14 cellular contexts compared by ENCODE assay signal in the genomic region with DNA sequence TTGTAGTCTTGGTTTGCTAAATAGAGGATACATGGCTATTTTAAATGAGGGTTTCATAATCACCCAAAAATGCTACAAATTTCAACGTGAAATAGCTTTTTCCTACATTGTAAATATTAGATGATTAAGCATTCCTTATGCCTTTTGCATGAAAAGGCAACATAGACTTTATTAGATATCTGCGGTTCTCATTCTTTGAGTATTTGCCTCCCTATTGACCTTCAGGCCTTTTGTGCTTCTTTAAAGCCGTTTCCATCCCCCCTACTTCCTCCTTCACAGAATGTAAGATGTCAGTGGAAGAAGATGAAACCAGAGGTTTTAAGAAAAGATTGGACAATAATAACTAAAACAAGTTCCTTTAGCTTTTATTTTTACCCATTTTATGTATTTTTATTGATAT.
DNase-seq lines count a peak whose midpoint lies in the region; ATAC-seq and TF ChIP-seq lines count a peak whose summit lies in the region.
"Had no signal": no experiment of that assay in that cellular context is flagged by ENCODE, and none has a peak within 500 bp of the region (broad histone marks: within the 10 kb centered on the region; RNA-seq: fewer than 3 reads in every experiment).

No MANE protein-coding gene starts in this region.

- peak overlapping the region; percentile 84 for H3K27ac ChIP-seq in CD8-positive, alpha-beta T cell (ENCODE audit: low read depth, low read length)
- H3K27ac ChIP-seq: parathyroid adenoma, testis had no signal

- H3K27me3 Mint-ChIP-seq in CD8-positive, alpha-beta T cell (ENCODE audit: low read depth) = no peaks in the 10 kb centered on the region
- H3K27me3 Mint-ChIP-seq in HFFc6 (ENCODE audit: insufficient read depth) = no peaks in the 10 kb centered on the region
- no peaks in the 10 kb centered on the region for H3K27me3 Mint-ChIP-seq in activated T-helper 1 cell treated with anti-CD3 and anti-CD28 coated beads, Interleukin-12 subunit alpha, Interleukin-12 subunit beta, Interleukin-2, Interleukin-4 antibody, amounts not matched to agents 30 ng/mL and 10 ng/mL and 1 ng/mL, durations not matched to agents 14 hours and 24 hours and 36 hours (ENCODE audit: insufficient read depth)
- H3K27me3 Mint-ChIP-seq in memory B cell = no peaks in the 10 kb centered on the region

- H3K9me3 ChIP-seq in CD8-positive, alpha-beta T cell (ENCODE audit: low read length) = no peaks in the 10 kb centered on the region
- H3K9me3 ChIP-seq: testis had no signal

- no peaks in the 10 kb centered on the region for H3K36me3 ChIP-seq in CD8-positive, alpha-beta T cell (ENCODE audit: insufficient read depth, low read length)

- H3K9me3 Mint-ChIP-seq in CD8-positive, alpha-beta T cell = peaks cover 11% of the 10 kb centered on the region
- H3K9me3 Mint-ChIP-seq in HFFc6 (no peaks in the 10 kb centered on the region), memory B cell (no peaks in the 10 kb centered on the region)
- peaks cover 16% of the 10 kb centered on the region for H3K9me3 Mint-ChIP-seq in activated T-helper 1 cell treated with anti-CD3 and anti-CD28 coated beads, Interleukin-12 subunit alpha, Interleukin-12 subunit beta, Interleukin-2, Interleukin-4 antibody, amounts not matched to agents 30 ng/mL and 10 ng/mL and 1 ng/mL, durations not matched to agents 14 hours and 24 hours and 36 hours

- H3K27ac Mint-ChIP-seq in CD8-positive, alpha-beta T cell = peak overlapping the region; percentile 99
- peak overlapping the region; percentile 43 for H3K27ac Mint-ChIP-seq in HFFc6
- H3K27ac Mint-ChIP-seq in activated T-helper 1 cell treated with anti-CD3 and anti-CD28 coated beads, Interleukin-12 subunit alpha, Interleukin-12 subunit beta, Interleukin-2, Interleukin-4 antibody, amounts not matched to agents 30 ng/mL and 10 ng/mL and 1 ng/mL, durations not matched to agents 14 hours and 24 hours and 36 hours = peak overlapping the region; percentile 95
- peak overlapping the region; percentile 89 for H3K27ac Mint-ChIP-seq in memory B cell
- H3K27ac Mint-ChIP-seq: brain had no signal

- intact Hi-C loops in CD8-positive, alpha-beta T cell (cut with DNase I, micrococcal nuclease) = loop anchor here (2.0 to 5.0 kb wide), 3 partner anchors 18 to 333 kb away; partner anchors contain the start of gene ITGA4 (in 1 of the 2)
- intact Hi-C loops in activated T-helper 1 cell treated with anti-CD3 and anti-CD28 coated beads, Interleukin-12 subunit alpha, Interleukin-12 subunit beta, Interleukin-2, Interleukin-4 antibody, amounts not matched to agents 30 ng/mL and 10 ng/mL and 1 ng/mL, durations not matched to agents 14 hours and 24 hours and 36 hours (cut with micrococcal nuclease) = loop anchor here (5.0 kb wide), 3 partner anchors 98 to 1507 kb away; no protein-coding TSS in a partner anchor

- peaks cover 32% of the 10 kb centered on the region for H3K36me3 Mint-ChIP-seq in CD8-positive, alpha-beta T cell
- H3K36me3 Mint-ChIP-seq in HFFc6 (ENCODE audit: low read depth) (no peaks in the 10 kb centered on the region), memory B cell (no peaks in the 10 kb centered on the region)
- peaks cover 18% of the 10 kb centered on the region for H3K36me3 Mint-ChIP-seq in activated T-helper 1 cell treated with anti-CD3 and anti-CD28 coated beads, Interleukin-12 subunit alpha, Interleukin-12 subunit beta, Interleukin-2, Interleukin-4 antibody, amounts not matched to agents 30 ng/mL and 10 ng/mL and 1 ng/mL, durations not matched to agents 14 hours and 24 hours and 36 hours (ENCODE audit: low read depth)
- H3K36me3 Mint-ChIP-seq: brain had no signal

- H3K4me1 Mint-ChIP-seq in CD8-positive, alpha-beta T cell (ENCODE audit: low read depth) = peaks cover 76% of the 10 kb centered on the region
- H3K4me1 Mint-ChIP-seq in HFFc6 (ENCODE audit: low read depth) (peaks cover 27% of the 10 kb centered on the region), memory B cell (peaks cover 6% of the 10 kb centered on the region)
- H3K4me1 Mint-ChIP-seq in activated T-helper 1 cell treated with anti-CD3 and anti-CD28 coated beads, Interleukin-12 subunit alpha, Interleukin-12 subunit beta, Interleukin-2, Interleukin-4 antibody, amounts not matched to agents 30 ng/mL and 10 ng/mL and 1 ng/mL, durations not matched to agents 14 hours and 24 hours and 36 hours (ENCODE audit: low read depth) = peaks cover 71% of the 10 kb centered on the region
- H3K4me1 Mint-ChIP-seq: brain had no signal

- ATAC-seq in CD8-positive, alpha-beta T cell = no peak
- no peak for ATAC-seq in memory B cell (ENCODE audit: low read depth)
- ATAC-seq in HG02981 (IDR thresholded peaks at IDR 0.05; ENCODE audit: unreplicated experiment) = no peak
- ATAC-seq: Panc1 had no signal

- no peaks in the 10 kb centered on the region for H3K27me3 ChIP-seq in CD8-positive, alpha-beta T cell (ENCODE audit: insufficient read depth, low read length)
- H3K27me3 ChIP-seq: testis had no signal

- H3K4me3 Mint-ChIP-seq in CD8-positive, alpha-beta T cell = peak overlapping the region; percentile 81
- H3K4me3 Mint-ChIP-seq in HFFc6 = no peak overlapping the region
- H3K4me3 Mint-ChIP-seq in activated T-helper 1 cell treated with anti-CD3 and anti-CD28 coated beads, Interleukin-12 subunit alpha, Interleukin-12 subunit beta, Interleukin-2, Interleukin-4 antibody, amounts not matched to agents 30 ng/mL and 10 ng/mL and 1 ng/mL, durations not matched to agents 14 hours and 24 hours and 36 hours = peak overlapping the region; percentile 78
- H3K4me3 Mint-ChIP-seq in memory B cell = no peak overlapping the region
- H3K4me3 Mint-ChIP-seq: brain had no signal

- no peak for DNase-seq in CD8-positive, alpha-beta T cell
- DNase-seq in HFFc6 (no peak), memory B cell (ENCODE audit: low spot score in 2 of 2) (no peak), iPS-NIHi7 (ENCODE audit: extremely low spot score) (no peak), NAMALWA (ENCODE audit: low spot score) (no peak), NCI-H1417 treated with DMSO at 0.1 percent for 48 hours (lab: John Stamatoyannopoulos, UW) (no peak)
- DNase-seq in activated T-helper 1 cell treated with anti-CD3 and anti-CD28 coated beads, Interleukin-12 subunit alpha, Interleukin-12 subunit beta, Interleukin-2, Interleukin-4 antibody, amounts not matched to agents 30 ng/mL and 10 ng/mL and 1 ng/mL, durations not matched to agents 14 hours and 24 hours and 36 hours (ENCODE audit: low spot score) = no peak
- DNase-seq: activated CD4-positive, CD25-positive, alpha-beta regulatory T cell treated with anti-CD3 and anti-CD28 coated beads, Interleukin-2, amount 50 U/mL, for 72 hours; NCI-H2029 treated with DMSO at 0.1 percent for 48 hours; testis had no signal

- H3K4me3 ChIP-seq in CD8-positive, alpha-beta T cell (ENCODE audit: low read depth, low read length) = peak overlapping the region; percentile 42
- H3K4me3 ChIP-seq: testis had no signal

- peaks cover 68% of the 10 kb centered on the region for H3K4me1 ChIP-seq in CD8-positive, alpha-beta T cell (ENCODE audit: insufficient read depth, low read length)
- H3K4me1 ChIP-seq: parathyroid adenoma, testis had no signal

- POLR2A ChIA-PET in CD8-positive, alpha-beta T cell (lab: Charles Lee) = interaction anchor here (0.7 to 5.7 kb wide), 7 partner anchors 13 to 343 kb away, joined by 3 to 37 read pairs (median 3); partner anchors contain the start of gene ITGA4

- CTCF ChIA-PET in CD8-positive, alpha-beta T cell (lab: Charles Lee) = interaction anchor here (0.7 to 2.6 kb wide), 9 partner anchors 9 to 342 kb away, joined by 3 to 9 read pairs (median 6); partner anchors contain the start of gene ITGA4

- TF ChIP-seq CTCF in CD8-positive, alpha-beta T cell (IDR thresholded peaks at IDR 0.05) = no peak
- TF ChIP-seq CTCF in HFFc6 (IDR thresholded peaks at IDR 0.05) = no peak

Comparison
In these comparisons a context has a peak if more than half of its experiments do, and no peak if none do; other contexts are left out.
1. H3K27ac Mint-ChIP-seq: peak in every context shown above with its lines; median percentile 99 in CD8-positive, alpha-beta T cell; 95 in activated T-helper 1 cell treated with anti-CD3 and anti-CD28 coated beads, Interleukin-12 subunit alpha, Interleukin-12 subunit beta, Interleukin-2, Interleukin-4 antibody, amounts not matched to agents 30 ng/mL and 10 ng/mL and 1 ng/mL, durations not matched to agents 14 hours and 24 hours and 36 hours; 89 in memory B cell; 43 in HFFc6.
2. H3K4me3 Mint-ChIP-seq: peak in CD8-positive, alpha-beta T cell (single experiment) and activated T-helper 1 cell treated with anti-CD3 and anti-CD28 coated beads, Interleukin-12 subunit alpha, Interleukin-12 subunit beta, Interleukin-2, Interleukin-4 antibody, amounts not matched to agents 30 ng/mL and 10 ng/mL and 1 ng/mL, durations not matched to agents 14 hours and 24 hours and 36 hours (single experiment); none in HFFc6 (single experiment) and memory B cell (single experiment).